In genomic region chr5:148790545-148791333, GRCh38 we compare ENCODE assay signal across 12 cellular contexts. TPM values are rescaled to one million over a fixed set of nuclear protein-coding genes. Genes with fewer than 3 reads are reported as not detected.
A peak's percentile ranks its signal among the peaks of the same experiment; 100 is the strongest.
DNase-seq lines count a peak whose midpoint lies in the region; ATAC-seq and FAIRE-seq lines count a peak whose summit lies in the region.
"Had no signal": no experiment of that assay in that cellular context is flagged by ENCODE, and none has a peak within 500 bp of the region (broad histone marks: within the 10 kb centered on the region; RNA-seq: fewer than 3 reads in every experiment).

No MANE protein-coding gene starts in this region.

- FAIRE-seq in urothelium cell line (lab: Jason Lieb, UNC): no peak

- ATAC-seq in GM19372 (IDR thresholded peaks at IDR 0.05; ENCODE audit: low read depth, unreplicated experiment) (peak; percentile 9), HG02938 (IDR thresholded peaks at IDR 0.05; ENCODE audit: unreplicated experiment) (peak; percentile 29)
- ATAC-seq: heart left ventricle had no signal

- DNase-seq in A172 (ENCODE audit: low spot score): peak; percentile 46
- peak; percentile 61 for DNase-seq in RPMI7951 (ENCODE audit: low read depth)
- no peak for DNase-seq in urothelium cell line (ENCODE audit: low spot score)
- no peak for DNase-seq in nucleus accumbens (lab: John Stamatoyannopoulos, UW)
- DNase-seq in stimulated activated CD8-positive, alpha-beta memory T cell treated with anti-CD3 and anti-CD28 coated beads, Interleukin-4, amount 100 ng/mL, for 48 hours: no peak
- DNase-seq in DMS 273 (lab: John Stamatoyannopoulos, UW; ENCODE audit: unreplicated experiment): no peak
- DNase-seq: caudate nucleus, heart left ventricle, NCI-H510A treated with DMSO at 0.1 percent for 48 hours, uterus had no signal

RNA-seq across cellular contexts. Expression of gene ADRB2, which starts 35.7 kb away (rescaled TPM):
- 0.17 and 0.45 TPM in 2 replicates for total RNA-seq in A172 (2014; rRNA removed; shearing (Covaris generic))
- total RNA-seq in RPMI7951 (2014; rRNA removed; shearing (Covaris generic)): 0.59 and 0.72 TPM in 2 replicates

Comparison
In these comparisons a context has a peak if more than half of its experiments do, and no peak if none do; other contexts are left out.
1. DNase-seq: peak in A172 (single experiment) and RPMI7951 (single experiment); none in urothelium cell line (single experiment), nucleus accumbens (0 of 56), stimulated activated CD8-positive, alpha-beta memory T cell treated with anti-CD3 and anti-CD28 coated beads, Interleukin-4, amount 100 ng/mL, for 48 hours (single experiment) and DMS 273 (single experiment).